In genomic region chr12:79452906-79453305, GRCh38 we compare ENCODE assay signal across 1 cellular context.
A peak's percentile ranks its signal among the peaks of the same experiment; 100 is the strongest.
TF ChIP-seq lines count a peak whose summit lies in the region.

No MANE protein-coding gene starts in this region.

TF ChIP-seq in H1, 55 proteins besides CTCF, POLR2A, EP300 and RAD21:
- TF ChIP-seq CEBPB (IDR thresholded peaks at IDR 0.05; ENCODE audit: low read depth, low read length): peak; percentile 41; the same call in 1 of the 2 replicates
- TF ChIP-seq KDM4A (IDR thresholded peaks at IDR 0.05; ENCODE audit: low read depth, low read length, severe bottlenecking): no peak
TF ChIP-seq in H1: peak in this region for 1.
